ENCODE assay signal across 9 cellular contexts in genomic region chr6:56593801-56594318, GRCh38. TPM values are rescaled to one million over a fixed set of nuclear protein-coding genes. Genes with fewer than 3 reads are reported as not detected.
A peak's percentile ranks its signal among the peaks of the same experiment; 100 is the strongest.
DNase-seq lines count a peak whose midpoint lies in the region; ATAC-seq and TF ChIP-seq lines count a peak whose summit lies in the region.
"Had no signal": no experiment of that assay in that cellular context is flagged by ENCODE, and none has a peak within 500 bp of the region (broad histone marks: within the 10 kb centered on the region; RNA-seq: fewer than 3 reads in every experiment).

No MANE protein-coding gene starts in this region.

- H3K9me3 ChIP-seq in CD4-positive, alpha-beta memory T cell (ENCODE audit: control insufficient read depth in 1 of 2, low read length in 2 of 2) = no peaks in the 10 kb centered on the region
- no peaks in the 10 kb centered on the region for H3K9me3 ChIP-seq in upper lobe of right lung
- H3K9me3 ChIP-seq: neutrophil had no signal

- H3K4me1 Mint-ChIP-seq in CD4-positive, alpha-beta memory T cell = peaks cover 13 to 25% (median 20%) of the 10 kb centered on the region in 4 donors
- H3K4me1 Mint-ChIP-seq in activated T-helper 2 cell treated with anti-CD3 and anti-CD28 coated beads, Interferon-gamma antibody, Interleukin-2, Interleukin-4, amounts not matched to agents 10 μg/mL and 5 μg/mL and 100 μg/mL, durations not matched to agents 14 hours and 24 hours and 36 hours (ENCODE audit: low read depth) = peaks cover 28% of the 10 kb centered on the region

- ATAC-seq in GM19324 (IDR thresholded peaks at IDR 0.05; ENCODE audit: low FRiP score, unreplicated experiment) (peak; percentile 92), HG03135 (IDR thresholded peaks at IDR 0.05; ENCODE audit: unreplicated experiment) (peak; percentile 91), upper lobe of right lung (peak; percentile 78)

- no peak for TF ChIP-seq CTCF in upper lobe of right lung (IDR thresholded peaks at IDR 0.05)

- no peak for DNase-seq in CD4-positive, alpha-beta memory T cell
- peak; percentile 10 for DNase-seq in activated T-helper 2 cell treated with anti-CD3 and anti-CD28 coated beads, Interferon-gamma antibody, Interleukin-2, Interleukin-4, amounts not matched to agents 10 μg/mL and 5 μg/mL and 100 μg/mL, durations not matched to agents 14 hours and 24 hours and 36 hours (ENCODE audit: low spot score)
- DNase-seq in upper lobe of right lung = no peak
- no peak for DNase-seq in dermis blood vessel endothelial cell
- no peak for DNase-seq in NCI-H69 (lab: John Stamatoyannopoulos, UW)
- DNase-seq in NCI-H446 treated with DMSO at 0.1 percent for 48 hours (lab: John Stamatoyannopoulos, UW) = no peak

- H3K4me3 Mint-ChIP-seq in CD4-positive, alpha-beta memory T cell = peak overlapping the region in 7 of 8 donors; percentile 0 to 80 (median 60)
- H3K4me3 Mint-ChIP-seq in activated T-helper 2 cell treated with anti-CD3 and anti-CD28 coated beads, Interferon-gamma antibody, Interleukin-2, Interleukin-4, amounts not matched to agents 10 μg/mL and 5 μg/mL and 100 μg/mL, durations not matched to agents 14 hours and 24 hours and 36 hours (ENCODE audit: low read depth) = peak overlapping the region; percentile 14

- no peak overlapping the region for H3K27ac ChIP-seq in CD4-positive, alpha-beta memory T cell (ENCODE audit: low read depth, low read length)
- no peak overlapping the region for H3K27ac ChIP-seq in upper lobe of right lung
- H3K27ac ChIP-seq: neutrophil had no signal

- POLR2A ChIA-PET in CD4-positive, alpha-beta memory T cell (lab: Charles Lee; ENCODE audit: partially characterized antibody) = no interaction called here

- no peaks in the 10 kb centered on the region for H3K27me3 Mint-ChIP-seq in CD4-positive, alpha-beta memory T cell
- H3K27me3 Mint-ChIP-seq in activated T-helper 2 cell treated with anti-CD3 and anti-CD28 coated beads, Interferon-gamma antibody, Interleukin-2, Interleukin-4, amounts not matched to agents 10 μg/mL and 5 μg/mL and 100 μg/mL, durations not matched to agents 14 hours and 24 hours and 36 hours (ENCODE audit: low read depth) = no peaks in the 10 kb centered on the region

- H3K36me3 ChIP-seq in CD4-positive, alpha-beta memory T cell (ENCODE audit: insufficient read depth, low read length) = no peaks in the 10 kb centered on the region
- H3K36me3 ChIP-seq in upper lobe of right lung = peaks cover 37% of the 10 kb centered on the region
- H3K36me3 ChIP-seq: neutrophil had no signal

- H3K27ac Mint-ChIP-seq in CD4-positive, alpha-beta memory T cell = peak overlapping the region in 5 of 7 donors; percentile 11 to 65 (median 42)
- H3K27ac Mint-ChIP-seq in activated T-helper 2 cell treated with anti-CD3 and anti-CD28 coated beads, Interferon-gamma antibody, Interleukin-2, Interleukin-4, amounts not matched to agents 10 μg/mL and 5 μg/mL and 100 μg/mL, durations not matched to agents 14 hours and 24 hours and 36 hours = peak overlapping the region; percentile 21

- H3K9me3 Mint-ChIP-seq in CD4-positive, alpha-beta memory T cell = no peaks in the 10 kb centered on the region
- no peaks in the 10 kb centered on the region for H3K9me3 Mint-ChIP-seq in activated T-helper 2 cell treated with anti-CD3 and anti-CD28 coated beads, Interferon-gamma antibody, Interleukin-2, Interleukin-4, amounts not matched to agents 10 μg/mL and 5 μg/mL and 100 μg/mL, durations not matched to agents 14 hours and 24 hours and 36 hours

- CTCF ChIA-PET in CD4-positive, alpha-beta memory T cell (lab: Charles Lee; ENCODE audit: partially characterized antibody) = interaction anchor here (1.2 to 3.9 kb wide), 9 partner anchors 10 to 235 kb away, joined by 4 to 24 read pairs (median 7); no protein-coding TSS in a partner anchor

- H3K4me1 ChIP-seq in CD4-positive, alpha-beta memory T cell (ENCODE audit: insufficient read depth, low read length) = peaks cover 17% of the 10 kb centered on the region
- peaks cover 8% of the 10 kb centered on the region for H3K4me1 ChIP-seq in upper lobe of right lung

- no peaks in the 10 kb centered on the region for H3K27me3 ChIP-seq in CD4-positive, alpha-beta memory T cell (ENCODE audit: insufficient read depth, low read length)
- no peaks in the 10 kb centered on the region for H3K27me3 ChIP-seq in upper lobe of right lung
- H3K27me3 ChIP-seq: neutrophil had no signal

- H3K36me3 Mint-ChIP-seq in CD4-positive, alpha-beta memory T cell = no peaks in the 10 kb centered on the region
- no peaks in the 10 kb centered on the region for H3K36me3 Mint-ChIP-seq in activated T-helper 2 cell treated with anti-CD3 and anti-CD28 coated beads, Interferon-gamma antibody, Interleukin-2, Interleukin-4, amounts not matched to agents 10 μg/mL and 5 μg/mL and 100 μg/mL, durations not matched to agents 14 hours and 24 hours and 36 hours (ENCODE audit: low read depth)

- intact Hi-C loops in CD4-positive, alpha-beta memory T cell (cut with micrococcal nuclease) = loop anchor here (5.0 kb wide), 1 partner anchor 723 kb away; the partner anchor contains the start of gene PRIM2
- intact Hi-C loops in activated T-helper 2 cell treated with anti-CD3 and anti-CD28 coated beads, Interferon-gamma antibody, Interleukin-2, Interleukin-4, amounts not matched to agents 10 μg/mL and 5 μg/mL and 100 μg/mL, durations not matched to agents 14 hours and 24 hours and 36 hours (cut with micrococcal nuclease) = loop anchor here (1.0 to 5.0 kb wide), 4 partner anchors 23 to 612 kb away; no protein-coding TSS in a partner anchor
- intact Hi-C loops in upper lobe of right lung (cut with DNase I) = loop anchor here (10.0 kb wide), 1 partner anchor 239 kb away; no protein-coding TSS in a partner anchor

- H3K4me3 ChIP-seq in CD4-positive, alpha-beta memory T cell (ENCODE audit: low read length in 2 of 2) = no peak overlapping the region
- no peak overlapping the region for H3K4me3 ChIP-seq in upper lobe of right lung

RNA-seq across cellular contexts. Expression of gene DST, which starts 48.8 kb away (rescaled TPM):
- 1 to 10 TPM; 8.1 to 8.8 TPM for total RNA-seq in CD4-positive, alpha-beta memory T cell
- 1 to 10 TPM; 1.1 to 2.2 TPM for polyA plus RNA-seq in CD4-positive, alpha-beta memory T cell
- total RNA-seq in activated T-helper 2 cell treated with anti-CD3 and anti-CD28 coated beads, Interferon-gamma antibody, Interleukin-2, Interleukin-4, amounts not matched to agents 10 μg/mL and 5 μg/mL and 100 μg/mL, durations not matched to agents 14 hours and 24 hours and 36 hours = 7.2 and 11.8 TPM in 2 replicates
- total RNA-seq in upper lobe of right lung (450 TPM), dermis blood vessel endothelial cell (199 and 265 TPM in 2 replicates)

Comparison
In these comparisons a context has a peak if more than half of its experiments do, and no peak if none do; other contexts are left out.
1. RNA of gene DST, which starts 48.8 kb away (total RNA-seq): 450 TPM in upper lobe of right lung (single experiment) and 199 to 265 TPM in dermis blood vessel endothelial cell; 8.1 to 8.8 TPM in CD4-positive, alpha-beta memory T cell and 7.2 to 11.8 TPM in activated T-helper 2 cell treated with anti-CD3 and anti-CD28 coated beads, Interferon-gamma antibody, Interleukin-2, Interleukin-4, amounts not matched to agents 10 μg/mL and 5 μg/mL and 100 μg/mL, durations not matched to agents 14 hours and 24 hours and 36 hours; every median in the first group is over 10 times any median in the second.
2. Peak in every context shown above with its lines, with median percentiles within 50 percentile points of each other: ATAC-seq.